In the genomic region with DNA sequence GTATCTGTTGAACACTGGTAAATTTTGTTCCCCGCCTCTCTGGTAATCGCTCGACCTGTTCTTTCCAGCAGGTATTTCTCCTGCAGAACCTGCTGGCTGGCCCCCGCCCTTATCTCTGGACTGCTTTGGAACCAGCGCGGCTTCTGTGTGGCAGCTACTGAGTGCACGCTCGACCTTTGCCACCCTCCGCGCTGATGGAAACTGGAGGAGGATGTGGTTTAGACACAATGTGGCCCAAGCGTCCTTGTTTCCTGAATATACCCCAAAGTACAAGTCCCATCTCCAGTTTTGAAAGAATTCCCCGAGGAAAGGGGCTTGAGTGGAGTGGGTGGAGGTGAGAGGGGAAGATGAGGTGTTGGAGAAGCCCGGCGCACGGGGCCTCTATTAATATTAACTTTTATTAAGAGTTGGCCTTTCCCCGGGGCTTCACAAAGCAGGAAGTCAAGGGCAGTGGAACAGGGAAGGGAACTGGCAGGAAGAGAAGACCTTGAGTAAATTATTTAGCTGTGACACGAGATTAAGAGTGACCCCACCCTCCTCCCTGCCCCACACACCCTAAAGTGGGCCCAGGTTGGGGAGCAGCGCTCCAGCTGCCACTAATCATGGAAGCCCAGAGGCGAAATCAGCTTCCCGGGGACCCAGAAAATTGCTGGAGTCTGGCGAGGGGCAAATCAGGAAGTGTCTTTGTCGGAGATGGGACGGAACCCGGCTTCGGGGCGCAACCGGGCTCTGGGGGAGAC, we compare ENCODE assay signal across 8 cellular contexts. TPM values are rescaled to one million over a fixed set of nuclear protein-coding genes. Genes with fewer than 3 reads are reported as not detected.
DNase-seq lines count a peak whose midpoint lies in the region; ATAC-seq and TF ChIP-seq lines count a peak whose summit lies in the region.

No MANE protein-coding gene starts in this region.

- H3F3A ChIP-seq in neural progenitor cell (ENCODE audit: low read depth): no peaks in the 10 kb centered on the region

- H3K4me3 ChIP-seq in DND-41 (ENCODE audit: low read depth in 1 of 2, low read length in 2 of 2): peak overlapping the region in 1 of 2 experiments; percentile 55; a peak in 2 of 4 replicates
- H3K4me3 ChIP-seq in HUES48 (ENCODE audit: low read depth, low read length): peak overlapping the region; percentile 58
- peak overlapping the region; percentile 32 for H3K4me3 ChIP-seq in ectodermal cell (ENCODE audit: insufficient read depth, low read depth, low read length)
- peak overlapping the region; percentile 45 for H3K4me3 ChIP-seq in neural progenitor cell
- H3K4me3 ChIP-seq in uterus: peak overlapping the region in 1 of 2 donors; percentile 39

- H3K4me1 ChIP-seq in DND-41 (ENCODE audit: insufficient read depth, low read length) (peaks cover 12% of the 10 kb centered on the region), HUES48 (ENCODE audit: control insufficient read depth, insufficient read depth, low read length) (no peaks in the 10 kb centered on the region), ectodermal cell (ENCODE audit: control insufficient read depth, insufficient read depth, low read length) (no peaks in the 10 kb centered on the region), neural progenitor cell (no peaks in the 10 kb centered on the region), uterus (peaks cover 0 to 7% of the 10 kb centered on the region in 2 donors)

- H3K36me3 ChIP-seq in DND-41 (ENCODE audit: insufficient read depth, low read length) (no peaks in the 10 kb centered on the region), HUES48 (ENCODE audit: control insufficient read depth, insufficient read depth, low read length) (no peaks in the 10 kb centered on the region), ectodermal cell (ENCODE audit: control insufficient read depth, insufficient read depth, low read length) (no peaks in the 10 kb centered on the region), neural progenitor cell (no peaks in the 10 kb centered on the region), uterus (no peaks in the 10 kb centered on the region)

- H3K27ac Mint-ChIP-seq in neural progenitor cell: no peak overlapping the region

- H3K27me3 ChIP-seq in DND-41 (ENCODE audit: insufficient read depth, low read length, poor library complexity) (peaks cover 9% of the 10 kb centered on the region), HUES48 (ENCODE audit: control insufficient read depth, insufficient read depth, low read length) (peaks cover 96% of the 10 kb centered on the region), ectodermal cell (ENCODE audit: control insufficient read depth, insufficient read depth, low read length, poor library complexity, severe bottlenecking) (peaks cover 96% of the 10 kb centered on the region), neural progenitor cell (peaks cover 100% of the 10 kb centered on the region), uterus (peaks cover 9 to 45% of the 10 kb centered on the region in 2 donors)

- no peak for TF ChIP-seq POLR2A in uterus (IDR thresholded peaks at IDR 0.05)

- H3K9me3 ChIP-seq in DND-41 (ENCODE audit: insufficient read depth, low read length, severe bottlenecking) (no peaks in the 10 kb centered on the region), HUES48 (ENCODE audit: control insufficient read depth, insufficient read depth, low read length) (no peaks in the 10 kb centered on the region), ectodermal cell (ENCODE audit: control insufficient read depth, low read length) (no peaks in the 10 kb centered on the region), neural progenitor cell (ENCODE audit: low read depth) (no peaks in the 10 kb centered on the region), uterus (no peaks in the 10 kb centered on the region)

- no peaks in the 10 kb centered on the region for H3K36me3 Mint-ChIP-seq in neural progenitor cell

- H2AFZ ChIP-seq in DND-41 (ENCODE audit: low read depth, low read length): peak overlapping the region; percentile 86
- peak overlapping the region; percentile 53 for H2AFZ ChIP-seq in neural progenitor cell (replicated peaks)

- no peak for DNase-seq in DND-41
- DNase-seq in neural progenitor cell (ENCODE audit: low spot score): peak; percentile 36
- DNase-seq in caudate nucleus (lab: John Stamatoyannopoulos, UW): no peak
- no peak for DNase-seq in dermis blood vessel endothelial cell
- no peak for DNase-seq in uterus

- ATAC-seq in DND-41 (ENCODE audit: insufficient read depth, low read depth) (no peak), HG03565 (IDR thresholded peaks at IDR 0.05; ENCODE audit: unreplicated experiment) (no peak)

- H3K27me3 Mint-ChIP-seq in neural progenitor cell (ENCODE audit: insufficient read depth, low read depth): peaks cover 71% of the 10 kb centered on the region

- H3K4me1 Mint-ChIP-seq in neural progenitor cell: no peaks in the 10 kb centered on the region

- no peak overlapping the region for H3K27ac ChIP-seq in DND-41 (ENCODE audit: low read length)
- no peak overlapping the region for H3K27ac ChIP-seq in HUES48 (ENCODE audit: low read depth, low read length)
- no peak overlapping the region for H3K27ac ChIP-seq in ectodermal cell (ENCODE audit: insufficient read depth, low read depth, low read length, poor library complexity, severe bottlenecking)
- no peak overlapping the region for H3K27ac ChIP-seq in neural progenitor cell
- H3K27ac ChIP-seq in caudate nucleus (ENCODE audit: low read depth, low read length): no peak overlapping the region
- no peak overlapping the region for H3K27ac ChIP-seq in uterus

- H3K9ac ChIP-seq in DND-41 (ENCODE audit: low read depth, low read length) (peak overlapping the region; percentile 58), HUES48 (ENCODE audit: low read depth, low read length) (no peak overlapping the region), neural progenitor cell (no peak overlapping the region)

- 20 to 22% methylated on average over 24 to 27 of the region's 27 CpGs for WGBS in ectodermal cell, 2 experiments

- H4K20me1 ChIP-seq in DND-41 (ENCODE audit: insufficient read depth, low read length) (no peaks in the 10 kb centered on the region), neural progenitor cell (ENCODE audit: low read depth) (peaks cover 36% of the 10 kb centered on the region)

- H3K9me3 Mint-ChIP-seq in neural progenitor cell: peaks cover 6% of the 10 kb centered on the region

- H3K4me3 Mint-ChIP-seq in neural progenitor cell: peak overlapping the region; percentile 41

- H3K79me2 ChIP-seq in DND-41 (ENCODE audit: insufficient read depth, low read length) (no peaks in the 10 kb centered on the region), neural progenitor cell (ENCODE audit: low read depth) (no peaks in the 10 kb centered on the region)

- H3K4me2 ChIP-seq in DND-41 (ENCODE audit: insufficient read depth, low read length): peak overlapping the region; percentile 87
- peak overlapping the region; percentile 75 for H3K4me2 ChIP-seq in neural progenitor cell

- intact Hi-C loops in uterus (cut with DNase I; ENCODE audit: low total_unique reads): no loop called here

- TF ChIP-seq CTCF in DND-41 (IDR thresholded peaks at IDR 0.05; ENCODE audit: borderline replicate concordance, extremely low read depth, low read length, poor library complexity, severe bottlenecking) (no peak), neural progenitor cell (IDR thresholded peaks at IDR 0.05) (no peak), uterus (IDR thresholded peaks at IDR 0.05) (no peak)

RNA-seq across cellular contexts. Expression of a gene that starts 16.0 kb away (rescaled TPM):
- polyA plus RNA-seq in ectodermal cell (2013, experiment 1 of 4): 1.1 TPM
- polyA plus RNA-seq in ectodermal cell (2013, experiment 2 of 4): 0.66 TPM
- polyA plus RNA-seq in ectodermal cell (2013, experiment 3 of 4): 2.7 TPM
- 0.28 TPM for polyA plus RNA-seq in ectodermal cell (2013, experiment 4 of 4)
- total RNA-seq in neural progenitor cell (ENCODE audit: low replicate concordance) (not detected in 2 replicates), dermis blood vessel endothelial cell (not detected in 2 replicates), uterus (under 1 TPM in 1 of 4 donors, not detected in 3; 0.29 TPM)

RNA-seq across cellular contexts. Expression of a gene that starts 33.3 kb away (rescaled TPM):
- not detected for polyA plus RNA-seq in ectodermal cell (2013, experiment 1 of 4)
- not detected for polyA plus RNA-seq in ectodermal cell (2013, experiment 2 of 4)
- polyA plus RNA-seq in ectodermal cell (2013, experiment 3 of 4): not detected
- polyA plus RNA-seq in ectodermal cell (2013, experiment 4 of 4): not detected
- not detected in 2 replicates for total RNA-seq in neural progenitor cell (ENCODE audit: low replicate concordance)
- total RNA-seq in dermis blood vessel endothelial cell: not detected in 2 replicates
- not detected for total RNA-seq in uterus

RNA-seq across cellular contexts. Expression of a gene that starts 35.4 kb away (rescaled TPM):
- not detected for polyA plus RNA-seq in ectodermal cell (2013, experiment 1 of 4)
- not detected for polyA plus RNA-seq in ectodermal cell (2013, experiment 2 of 4)
- not detected for polyA plus RNA-seq in ectodermal cell (2013, experiment 3 of 4)
- not detected for polyA plus RNA-seq in ectodermal cell (2013, experiment 4 of 4)
- not detected in 2 replicates for total RNA-seq in neural progenitor cell (ENCODE audit: low replicate concordance)
- not detected in 2 replicates for total RNA-seq in dermis blood vessel endothelial cell
- not detected for total RNA-seq in uterus
